Comparison of ENCODE assay signal across 36 cellular contexts in genomic region chr10:17676919-17677318, GRCh38.
"Had no signal": no experiment of that assay in that cellular context is flagged by ENCODE, and none has a peak within 500 bp of the region (broad histone marks: within the 10 kb centered on the region; RNA-seq: fewer than 3 reads in every experiment).

No MANE protein-coding gene starts in this region.

- H3K4me3 Mint-ChIP-seq: activated CD4-positive, alpha-beta T cell treated with anti-CD3 and anti-CD28 coated beads for 36 hours; activated CD4-positive, alpha-beta T cell treated with anti-CD3 and anti-CD28 coated beads, Interleukin-2, amount 10 ng/mL, durations not matched to agents 7 days and 5 days; activated naive CD4-positive, alpha-beta T cell treated with anti-CD3 and anti-CD28 coated beads for 36 hours; activated T-cell treated with anti-CD3 and anti-CD28 coated beads, Interleukin-2, amount 50 U/mL, for 4 hours; activated T-helper 1 cell treated with anti-CD3 and anti-CD28 coated beads, Interleukin-12 subunit alpha, Interleukin-12 subunit beta, Interleukin-2, Interleukin-4 antibody, amounts not matched to agents 30 ng/mL and 10 ng/mL and 1 ng/mL, durations not matched to agents 14 hours and 24 hours and 36 hours; T-helper 1 cell treated with Interleukin-12 subunit alpha and Interleukin-12 subunit beta and Interleukin-4 antibody, amounts not matched to agents 30 μg/mL and 1 μg/mL, for 36 hours; T-helper 2 cell treated with Interferon-gamma antibody and Interleukin-4, amounts not matched to agents 5 μg/mL and 100 μg/mL, for 36 hours; WTC11 had no signal

- H3K27ac Mint-ChIP-seq: activated CD4-positive, alpha-beta T cell treated with anti-CD3 and anti-CD28 coated beads, Interleukin-2, amount 10 ng/mL, durations not matched to agents 7 days and 5 days; activated naive CD4-positive, alpha-beta T cell treated with anti-CD3 and anti-CD28 coated beads for 36 hours; activated naive CD4-positive, alpha-beta T cell treated with anti-CD3 and anti-CD28 coated beads, Interleukin-2, amount 50 U/mL, for 72 hours; activated T-helper 1 cell treated with anti-CD3 and anti-CD28 coated beads, Interleukin-12 subunit alpha, Interleukin-12 subunit beta, Interleukin-2, Interleukin-4 antibody, amounts not matched to agents 30 ng/mL and 10 ng/mL and 1 ng/mL, durations not matched to agents 14 hours and 24 hours and 36 hours; T-helper 1 cell treated with Interleukin-12 subunit alpha and Interleukin-12 subunit beta and Interleukin-4 antibody, amounts not matched to agents 30 μg/mL and 1 μg/mL, for 36 hours; T-helper 2 cell treated with Interferon-gamma antibody and Interleukin-4, amounts not matched to agents 5 μg/mL and 100 μg/mL, for 36 hours; WTC11 had no signal

- H3K36me3 Mint-ChIP-seq: WTC11 had no signal

- DNase-seq: activated CD4-positive, alpha-beta T cell treated with anti-CD3 and anti-CD28 coated beads for 36 hours; activated CD4-positive, alpha-beta T cell treated with anti-CD3 and anti-CD28 coated beads, Interleukin-2, amount 10 ng/mL, durations not matched to agents 7 days and 5 days; activated CD4-positive, alpha-beta T cell treated with anti-CD3 and anti-CD28 coated beads, Interleukin-2, amount 50 U/mL, for 48 hours; activated CD8-positive, alpha-beta memory T cell treated with anti-CD3 and anti-CD28 coated beads, Interleukin-2, amount 50 U/mL, for 4 hours; activated gamma-delta T cell treated with Interleukin-2 at 50 U/mL for 16 hours; activated naive CD4-positive, alpha-beta T cell treated with anti-CD3 and anti-CD28 coated beads for 36 hours; activated T-cell treated with anti-CD3 and anti-CD28 coated beads for 4 hours; activated T-cell treated with anti-CD3 and anti-CD28 coated beads, Interleukin-2, amount 50 U/mL, for 4 hours; adrenal gland; brain microvascular endothelial cell; central memory CD4-positive, alpha-beta T cell; Kasumi-1; KG1; NCI-H1092 treated with DMSO at 0.1 percent for 48 hours; NCI-H1417; NCI-H187 treated with DMSO at 0.1 percent for 48 hours; NCI-H2081; NCI-H2171 treated with DMSO at 0.1 percent for 48 hours; NCI-H2227 treated with DMSO at 0.1 percent for 48 hours; NCI-H446; NCI-H510A treated with DMSO at 0.1 percent for 48 hours; NCI-H526 treated with DMSO at 0.1 percent for 48 hours; NCI-H774; Peyer's patch; RPMI8226; SHP77 treated with DMSO at 0.1 percent for 48 hours; SK-N-SH had no signal

- H3K36me3 ChIP-seq: adrenal gland, brain microvascular endothelial cell, Peyer's patch, SJSA1 had no signal

- H3K9ac ChIP-seq: SK-N-SH had no signal

- H3K27me3 Mint-ChIP-seq: activated CD4-positive, alpha-beta T cell treated with anti-CD3 and anti-CD28 coated beads for 36 hours; activated CD4-positive, alpha-beta T cell treated with anti-CD3 and anti-CD28 coated beads, Interleukin-2, amount 10 ng/mL, durations not matched to agents 7 days and 5 days had no signal

- H3K4me3 ChIP-seq: adrenal gland, Peyer's patch, SJSA1 had no signal

- H3K9me3 ChIP-seq: adrenal gland, Peyer's patch, SJSA1, SK-N-SH had no signal

- ATAC-seq: activated CD4-positive, alpha-beta T cell treated with anti-CD3 and anti-CD28 coated beads for 36 hours; activated CD4-positive, CD25-positive, alpha-beta regulatory T cell treated with anti-CD3 and anti-CD28 coated beads, Interleukin-2, amount 50 U/mL, for 24 hours; activated naive CD4-positive, alpha-beta T cell treated with anti-CD3 and anti-CD28 coated beads, Interleukin-2, amount 50 U/mL, for 72 hours; activated T-cell treated with anti-CD3 and anti-CD28 coated beads, Interleukin-2, amount 50 U/mL, for 4 hours; WTC11 had no signal

- H3K9me3 Mint-ChIP-seq: activated CD4-positive, alpha-beta T cell treated with anti-CD3 and anti-CD28 coated beads, Interleukin-2, amount 10 ng/mL, durations not matched to agents 7 days and 5 days; activated naive CD4-positive, alpha-beta T cell treated with anti-CD3 and anti-CD28 coated beads for 36 hours; activated T-helper 1 cell treated with anti-CD3 and anti-CD28 coated beads, Interleukin-12 subunit alpha, Interleukin-12 subunit beta, Interleukin-2, Interleukin-4 antibody, amounts not matched to agents 30 ng/mL and 10 ng/mL and 1 ng/mL, durations not matched to agents 14 hours and 24 hours and 36 hours; T-helper 2 cell treated with Interferon-gamma antibody and Interleukin-4, amounts not matched to agents 5 μg/mL and 100 μg/mL, for 36 hours; WTC11 had no signal

- H3K4me1 ChIP-seq: Peyer's patch had no signal

- H3K4me2 ChIP-seq: SK-N-SH had no signal

- FAIRE-seq: astrocyte, TTC549 had no signal

- H3K27ac ChIP-seq: adrenal gland, brain microvascular endothelial cell, Peyer's patch, SJSA1 had no signal

- H3K27me3 ChIP-seq: adrenal gland, brain microvascular endothelial cell, Peyer's patch, SJSA1 had no signal
